Comparison of ENCODE assay signal across 23 cellular contexts in genomic region chr17:80849119-80849518, GRCh38.
DNase-seq lines count a peak whose midpoint lies in the region; ATAC-seq and TF ChIP-seq lines count a peak whose summit lies in the region.
"Had no signal": no experiment of that assay in that cellular context is flagged by ENCODE, and none has a peak within 500 bp of the region (broad histone marks: within the 10 kb centered on the region; RNA-seq: fewer than 3 reads in every experiment).

No MANE protein-coding gene starts in this region.

- H3K27ac Mint-ChIP-seq in activated T-cell treated with anti-CD3 and anti-CD28 coated beads, Interleukin-2, amount 50 U/mL, for 24 hours, result peak overlapping the region; percentile 89
- peak overlapping the region; percentile 87 for H3K27ac Mint-ChIP-seq in activated naive CD8-positive, alpha-beta T cell treated with anti-CD3 and anti-CD28 coated beads for 36 hours
- H3K27ac Mint-ChIP-seq: activated B cell treated with CpG ODN at 0.5 μM for 24 hours had no signal

- WGBS in sigmoid colon, 2 donors, result 97 to 99% methylated on average over 12 of the region's 12 CpGs
- WGBS in tibial nerve, 2 donors, result 91 to 97% methylated on average over 12 of the region's 12 CpGs

- TF ChIP-seq POLR2A in sigmoid colon (IDR thresholded peaks at IDR 0.05), result no peak
- TF ChIP-seq POLR2A in tibial nerve (IDR thresholded peaks at IDR 0.05), result no peak

- H3K27me3 Mint-ChIP-seq in activated T-cell treated with anti-CD3 and anti-CD28 coated beads, Interleukin-2, amount 50 U/mL, for 24 hours, result no peaks in the 10 kb centered on the region
- H3K27me3 Mint-ChIP-seq in activated T-cell treated with anti-CD3 and anti-CD28 coated beads, Interleukin-2, amount 50 U/mL, for 4 hours (ENCODE audit: low read depth), result no peaks in the 10 kb centered on the region
- H3K27me3 Mint-ChIP-seq in activated naive CD8-positive, alpha-beta T cell treated with anti-CD3 and anti-CD28 coated beads for 36 hours, result no peaks in the 10 kb centered on the region
- H3K27me3 Mint-ChIP-seq: activated B cell treated with CpG ODN at 0.5 μM for 24 hours; effector memory CD8-positive, alpha-beta T cell had no signal

- peaks cover 23% of the 10 kb centered on the region for H3K36me3 ChIP-seq in RWPE2 (ENCODE audit: low read depth)
- peaks cover 0 to 34% (median 5%) of the 10 kb centered on the region in 4 donors for H3K36me3 ChIP-seq in sigmoid colon
- peaks cover 0 to 71% (median 5%) of the 10 kb centered on the region in 3 donors for H3K36me3 ChIP-seq in tibial nerve

- no peak for DNase-seq in activated T-cell treated with anti-CD3 and anti-CD28 coated beads, Interleukin-2, amount 50 U/mL, for 24 hours
- DNase-seq in activated T-cell treated with anti-CD3 and anti-CD28 coated beads, Interleukin-2, amount 50 U/mL, for 4 hours, result no peak
- DNase-seq in RWPE2 (ENCODE audit: low spot score) (peak; percentile 36), sigmoid colon (peak; percentile 20), HK-2 (ENCODE audit: unreplicated experiment) (no peak), DMS 273 (lab: John Stamatoyannopoulos, UW; ENCODE audit: unreplicated experiment) (no peak), tibial nerve (ENCODE audit: low spot score in 2 of 2) (no peak)
- DNase-seq in activated naive CD8-positive, alpha-beta T cell treated with anti-CD3 and anti-CD28 coated beads for 36 hours, result no peak
- DNase-seq: activated B cell treated with CpG ODN at 0.5 μM for 24 hours; activated effector memory CD4-positive, alpha-beta T cell treated with Interleukin-2 at 50 U/mL for 16 hours; DND-41; effector memory CD8-positive, alpha-beta T cell; foreskin melanocyte; GOT3; Karpas-422; mesenchymal stem cell; NCI-H1694 treated with DMSO at 0.1 percent for 48 hours; NCI-H526; stimulated activated CD4-positive, alpha-beta T cell treated with anti-CD3 and anti-CD28 coated beads, Interleukin-1b, Interleukin-23, amount 100 ng/mL, for 48 hours had no signal

- no peak for ATAC-seq in activated T-cell treated with anti-CD3 and anti-CD28 coated beads, Interleukin-2, amount 50 U/mL, for 4 hours
- ATAC-seq in RWPE2 (ENCODE audit: low read depth), result no peak
- ATAC-seq: effector memory CD8-positive, alpha-beta T cell; left lobe of liver had no signal

- TF ChIP-seq EP300 in sigmoid colon (IDR thresholded peaks at IDR 0.05), result no peak
- no peak for TF ChIP-seq EP300 in tibial nerve (IDR thresholded peaks at IDR 0.05)

- H3K9me3 Mint-ChIP-seq in activated T-cell treated with anti-CD3 and anti-CD28 coated beads, Interleukin-2, amount 50 U/mL, for 24 hours, result no peaks in the 10 kb centered on the region
- H3K9me3 Mint-ChIP-seq in activated T-cell treated with anti-CD3 and anti-CD28 coated beads, Interleukin-2, amount 50 U/mL, for 4 hours, result no peaks in the 10 kb centered on the region
- no peaks in the 10 kb centered on the region for H3K9me3 Mint-ChIP-seq in activated naive CD8-positive, alpha-beta T cell treated with anti-CD3 and anti-CD28 coated beads for 36 hours
- H3K9me3 Mint-ChIP-seq: activated B cell treated with CpG ODN at 0.5 μM for 24 hours; effector memory CD8-positive, alpha-beta T cell had no signal

- H3K27me3 ChIP-seq in RWPE2 (ENCODE audit: insufficient read depth, poor library complexity, severe bottlenecking) (no peaks in the 10 kb centered on the region), sigmoid colon (no peaks in the 10 kb centered on the region), tibial nerve (no peaks in the 10 kb centered on the region)
- H3K27me3 ChIP-seq: esophagus muscularis mucosa had no signal

- H3K4me1 ChIP-seq in RWPE2 (ENCODE audit: insufficient read depth, poor library complexity, severe bottlenecking), result peaks cover 25% of the 10 kb centered on the region
- no peaks in the 10 kb centered on the region for H3K4me1 ChIP-seq in sigmoid colon
- H3K4me1 ChIP-seq in tibial nerve, result no peaks in the 10 kb centered on the region
- H3K4me1 ChIP-seq: esophagus muscularis mucosa had no signal

- TF ChIP-seq CTCF in RWPE2 (IDR thresholded peaks at IDR 0.05; ENCODE audit: poor library complexity, severe bottlenecking) (no peak), sigmoid colon (IDR thresholded peaks at IDR 0.05) (no peak), tibial nerve (IDR thresholded peaks at IDR 0.05) (no peak)

- peaks cover 58% of the 10 kb centered on the region for H3K4me1 Mint-ChIP-seq in activated T-cell treated with anti-CD3 and anti-CD28 coated beads, Interleukin-2, amount 50 U/mL, for 24 hours (ENCODE audit: low read depth)
- peaks cover 58% of the 10 kb centered on the region for H3K4me1 Mint-ChIP-seq in activated T-cell treated with anti-CD3 and anti-CD28 coated beads, Interleukin-2, amount 50 U/mL, for 4 hours (ENCODE audit: low read depth)
- peaks cover 41% of the 10 kb centered on the region for H3K4me1 Mint-ChIP-seq in activated naive CD8-positive, alpha-beta T cell treated with anti-CD3 and anti-CD28 coated beads for 36 hours

- no peak overlapping the region for H3K4me3 ChIP-seq in RWPE2 (ENCODE audit: severe bottlenecking)
- no peak overlapping the region for H3K4me3 ChIP-seq in sigmoid colon
- H3K4me3 ChIP-seq in tibial nerve, result no peak overlapping the region
- H3K4me3 ChIP-seq: coronary artery, esophagus muscularis mucosa, skin epidermis had no signal

- H3K9me3 ChIP-seq in RWPE2 (ENCODE audit: severe bottlenecking) (no peaks in the 10 kb centered on the region), sigmoid colon (no peaks in the 10 kb centered on the region), tibial nerve (no peaks in the 10 kb centered on the region)
- H3K9me3 ChIP-seq: esophagus muscularis mucosa had no signal

- intact Hi-C loops in sigmoid colon (cut with DNase I), result no loop called here

- H3K27ac ChIP-seq in RWPE2 (ENCODE audit: poor library complexity, severe bottlenecking) (no peak overlapping the region), sigmoid colon (no peak overlapping the region), tibial nerve (no peak overlapping the region)
- H3K27ac ChIP-seq: coronary artery, esophagus muscularis mucosa, skin epidermis had no signal

- H3K4me3 Mint-ChIP-seq in activated T-cell treated with anti-CD3 and anti-CD28 coated beads, Interleukin-2, amount 50 U/mL, for 24 hours, result no peak overlapping the region
- no peak overlapping the region for H3K4me3 Mint-ChIP-seq in activated T-cell treated with anti-CD3 and anti-CD28 coated beads, Interleukin-2, amount 50 U/mL, for 4 hours
- H3K4me3 Mint-ChIP-seq in activated naive CD8-positive, alpha-beta T cell treated with anti-CD3 and anti-CD28 coated beads for 36 hours, result peak overlapping the region; percentile 10
- H3K4me3 Mint-ChIP-seq: activated B cell treated with CpG ODN at 0.5 μM for 24 hours had no signal

- H3K36me3 Mint-ChIP-seq in activated T-cell treated with anti-CD3 and anti-CD28 coated beads, Interleukin-2, amount 50 U/mL, for 24 hours (ENCODE audit: low read depth), result peaks cover 82% of the 10 kb centered on the region
- H3K36me3 Mint-ChIP-seq in activated T-cell treated with anti-CD3 and anti-CD28 coated beads, Interleukin-2, amount 50 U/mL, for 4 hours (ENCODE audit: insufficient read depth), result peaks cover 36% of the 10 kb centered on the region
- peaks cover 28% of the 10 kb centered on the region for H3K36me3 Mint-ChIP-seq in activated naive CD8-positive, alpha-beta T cell treated with anti-CD3 and anti-CD28 coated beads for 36 hours

Comparison
In these comparisons a context has a peak if more than half of its experiments do, and no peak if none do; other contexts are left out.
1. DNase-seq: peak in RWPE2 (single experiment) and sigmoid colon (single experiment); none in activated T-cell treated with anti-CD3 and anti-CD28 coated beads, Interleukin-2, amount 50 U/mL, for 24 hours (single experiment), activated T-cell treated with anti-CD3 and anti-CD28 coated beads, Interleukin-2, amount 50 U/mL, for 4 hours (single experiment), activated naive CD8-positive, alpha-beta T cell treated with anti-CD3 and anti-CD28 coated beads for 36 hours (single experiment), HK-2 (single experiment), DMS 273 (single experiment) and tibial nerve (0 of 2).